14 cellular contexts compared by ENCODE assay signal in genomic region chr3:127043041-127043641, GRCh38.
DNase-seq lines count a peak whose midpoint lies in the region; ATAC-seq and TF ChIP-seq lines count a peak whose summit lies in the region.
"Had no signal": no experiment of that assay in that cellular context is flagged by ENCODE, and none has a peak within 500 bp of the region (broad histone marks: within the 10 kb centered on the region; RNA-seq: fewer than 3 reads in every experiment).

No MANE protein-coding gene starts in this region.

- H2BK12ac ChIP-seq in trophoblast cell (ENCODE audit: low read length), result no peak overlapping the region

- peaks cover 15% of the 10 kb centered on the region for H3K27me3 Mint-ChIP-seq in GM23338 (ENCODE audit: insufficient read depth, low read depth, poor library complexity)
- peaks cover 23% of the 10 kb centered on the region for H3K27me3 Mint-ChIP-seq in HFFc6 (ENCODE audit: insufficient read depth)
- H3K27me3 Mint-ChIP-seq: activated T-cell treated with anti-CD3 and anti-CD28 coated beads, Interleukin-2, amount 50 U/mL, for 24 hours had no signal

- CTCF ChIA-PET in SK-N-SH (lab: Yijun Ruan, JAX), result no interaction called here

- POLR2A ChIA-PET in SK-N-SH (lab: Yijun Ruan, JAX), result no interaction called here

- TF ChIP-seq EP300 in SK-N-SH (IDR thresholded peaks at IDR 0.05; ENCODE audit: borderline replicate concordance in 1 of 2, low read depth in 1 of 2, low read length in 1 of 2), result no peak

- H2BK120ac ChIP-seq in trophoblast cell (ENCODE audit: insufficient read depth, low read length, poor library complexity), result no peak overlapping the region

- DNase-seq in GM23338 (ENCODE audit: low spot score), result peak; percentile 54
- DNase-seq in SK-N-SH, result no peak
- peak; percentile 25 for DNase-seq in left ventricle myocardium superior
- DNase-seq in trophoblast cell, result peak in 1 of 2 donors; percentile 55
- no peak for DNase-seq in superior temporal gyrus (ENCODE audit: extremely low spot score)
- DNase-seq in HFFc6, result no peak
- DNase-seq: activated T-cell treated with anti-CD3 and anti-CD28 coated beads, Interleukin-2, amount 50 U/mL, for 24 hours; cortex of kidney; glutamatergic neuron; NCI-H2081 treated with DMSO at 0.1 percent for 48 hours; OCI-M1; stimulated activated naive CD8-positive, alpha-beta T cell treated with anti-CD3 and anti-CD28 coated beads, Interleukin-15, amount 100 ng/mL, for 72 hours had no signal

- H3K4me1 ChIP-seq in GM23338 (ENCODE audit: insufficient read depth), result no peaks in the 10 kb centered on the region; the same call in 1 of the 2 replicates
- H3K4me1 ChIP-seq in SK-N-SH (ENCODE audit: control insufficient read depth in 1 of 2, insufficient read depth in 2 of 2, low read depth in 1 of 2, low read length in 1 of 2), result peaks cover 0 to 3% of the 10 kb centered on the region in 2 experiments; a peak in 1 of 4 replicates
- peaks cover 13 to 14% of the 10 kb centered on the region in 2 experiments for H3K4me1 ChIP-seq in trophoblast cell (ENCODE audit: control insufficient read depth in 1 of 2, insufficient read depth in 2 of 2, low read length in 2 of 2)

- no peaks in the 10 kb centered on the region for H3F3A ChIP-seq in GM23338 (replicated peaks; ENCODE audit: low read depth)
- no peaks in the 10 kb centered on the region for H3F3A ChIP-seq in SK-N-SH (replicated peaks; ENCODE audit: insufficient read depth)

- no peak overlapping the region for H4K12ac ChIP-seq in trophoblast cell (ENCODE audit: low read depth, low read length)

- H3K27ac ChIP-seq in GM23338 (ENCODE audit: low read depth) (no peak overlapping the region), SK-N-SH (ENCODE audit: low read depth in 2 of 2, low read length in 1 of 2) (no peak overlapping the region), trophoblast cell (ENCODE audit: low read depth, low read length) (peak overlapping the region; percentile 14)

- peaks cover 2% of the 10 kb centered on the region for H3K79me1 ChIP-seq in trophoblast cell (ENCODE audit: low read length)

- TF ChIP-seq CTCF in GM23338 (conservative IDR thresholded peaks at IDR 0.05; ENCODE audit: low read depth in 2 of 2) (no peak), SK-N-SH (IDR thresholded peaks at IDR 0.05) (no peak), HFFc6 (IDR thresholded peaks at IDR 0.05) (no peak)

- H3K36me3 ChIP-seq in GM23338 (ENCODE audit: insufficient read depth), result no peaks in the 10 kb centered on the region
- no peaks in the 10 kb centered on the region for H3K36me3 ChIP-seq in SK-N-SH (replicated peaks in 1 of 2; ENCODE audit: control insufficient read depth in 1 of 2, insufficient read depth in 2 of 2, low read length in 1 of 2)
- H3K36me3 ChIP-seq in trophoblast cell (ENCODE audit: control insufficient read depth in 1 of 2, insufficient read depth in 2 of 2, low read length in 2 of 2), result no peaks in the 10 kb centered on the region

- H3K9me2 ChIP-seq in GM23338 (ENCODE audit: insufficient read depth), result no peaks in the 10 kb centered on the region; the same call in 1 of the 2 replicates
- H3K9me2 ChIP-seq in SK-N-SH, result no peaks in the 10 kb centered on the region

- H3K4me3 Mint-ChIP-seq in GM23338 (no peak overlapping the region), HFFc6 (no peak overlapping the region)
- H3K4me3 Mint-ChIP-seq: activated T-cell treated with anti-CD3 and anti-CD28 coated beads, Interleukin-2, amount 50 U/mL, for 24 hours; stimulated activated naive CD8-positive, alpha-beta T cell treated with anti-CD3 and anti-CD28 coated beads, Interleukin-15, amount 100 ng/mL, for 72 hours had no signal

- H4K91ac ChIP-seq in trophoblast cell (ENCODE audit: low read depth, low read length), result no peak overlapping the region

- TF ChIP-seq RAD21 in SK-N-SH (IDR thresholded peaks at IDR 0.05; ENCODE audit: low read length), result no peak

- H3K27me3 ChIP-seq in GM23338 (ENCODE audit: insufficient read depth) (no peaks in the 10 kb centered on the region), SK-N-SH (ENCODE audit: insufficient read depth) (no peaks in the 10 kb centered on the region), trophoblast cell (ENCODE audit: insufficient read depth, low read length) (no peaks in the 10 kb centered on the region)

- H3K9ac ChIP-seq in SK-N-SH, result no peak overlapping the region
- H3K9ac ChIP-seq in trophoblast cell (ENCODE audit: low read length), result no peak overlapping the region

- H3K36me3 Mint-ChIP-seq in GM23338 (ENCODE audit: low read depth) (peaks cover 4% of the 10 kb centered on the region; the same call in 2 of the 3 replicates), HFFc6 (ENCODE audit: low read depth) (no peaks in the 10 kb centered on the region; the same call in 1 of the 2 replicates)

- H3K23ac ChIP-seq in trophoblast cell (ENCODE audit: low read length), result no peak overlapping the region

- intact Hi-C loops in left ventricle myocardium superior (cut with micrococcal nuclease), result no loop called here

- no peak overlapping the region for H3K14ac ChIP-seq in trophoblast cell (ENCODE audit: low read length)

- H3K4me2 ChIP-seq in GM23338, result peak overlapping the region; percentile 46; the same call in 1 of the 2 replicates
- H3K4me2 ChIP-seq in SK-N-SH, result no peak overlapping the region
- no peak overlapping the region for H3K4me2 ChIP-seq in trophoblast cell (ENCODE audit: low read length)

- no peak overlapping the region for H2BK5ac ChIP-seq in trophoblast cell (ENCODE audit: low read depth, low read length, poor library complexity)

- peak; percentile 66 for ATAC-seq in GM23338
- ATAC-seq in left ventricle myocardium superior, result peak; percentile 17
- ATAC-seq in HG03045 (IDR thresholded peaks at IDR 0.05; ENCODE audit: unreplicated experiment), result no peak
- no peak for ATAC-seq in HG02759 (IDR thresholded peaks at IDR 0.05; ENCODE audit: unreplicated experiment)
- ATAC-seq: stimulated activated naive CD8-positive, alpha-beta T cell treated with anti-CD3 and anti-CD28 coated beads, Interleukin-15, amount 100 ng/mL, for 72 hours had no signal

- H2AK5ac ChIP-seq in trophoblast cell (ENCODE audit: low read length), result no peak overlapping the region

- WGBS in SK-N-SH (ENCODE audit: low lambda C conversion rate), result 94% methylated on average over 15 of the region's 17 CpGs
- no CpG with 5 or more reads among the region's 17 CpGs for WGBS in trophoblast cell (ENCODE audit: extremely low coverage, insufficient coverage, insufficient read length)

- H3K4me3 ChIP-seq in GM23338, result no peak overlapping the region
- H3K4me3 ChIP-seq in SK-N-SH (ENCODE audit: low read depth in 2 of 2, low read length in 1 of 2), result no peak overlapping the region
- H3K4me3 ChIP-seq in trophoblast cell (ENCODE audit: low read depth, low read length), result no peak overlapping the region

- H3K79me2 ChIP-seq in GM23338 (replicated peaks; ENCODE audit: insufficient read depth) (no peaks in the 10 kb centered on the region), SK-N-SH (ENCODE audit: insufficient read depth) (no peaks in the 10 kb centered on the region), trophoblast cell (ENCODE audit: control insufficient read depth, insufficient read depth, low read length, poor library complexity) (no peaks in the 10 kb centered on the region)

- no peak overlapping the region for H4K8ac ChIP-seq in trophoblast cell (ENCODE audit: low read depth, low read length)

- H3K9me3 ChIP-seq in SK-N-SH (no peaks in the 10 kb centered on the region), trophoblast cell (ENCODE audit: insufficient read depth, low read depth, low read length) (no peaks in the 10 kb centered on the region)

- H3K27ac Mint-ChIP-seq in GM23338 (peak overlapping the region; percentile 87), HFFc6 (no peak overlapping the region)
- H3K27ac Mint-ChIP-seq: activated T-cell treated with anti-CD3 and anti-CD28 coated beads, Interleukin-2, amount 50 U/mL, for 24 hours; stimulated activated naive CD8-positive, alpha-beta T cell treated with anti-CD3 and anti-CD28 coated beads, Interleukin-15, amount 100 ng/mL, for 72 hours had no signal

- no peak overlapping the region for H3K4ac ChIP-seq in trophoblast cell (ENCODE audit: low read depth, low read length)

- H3K4me1 Mint-ChIP-seq in GM23338 (peaks cover 26% of the 10 kb centered on the region), HFFc6 (ENCODE audit: low read depth) (no peaks in the 10 kb centered on the region; the same call in 1 of the 2 replicates)
- H3K4me1 Mint-ChIP-seq: stimulated activated naive CD8-positive, alpha-beta T cell treated with anti-CD3 and anti-CD28 coated beads, Interleukin-15, amount 100 ng/mL, for 72 hours had no signal

- H3K9me3 Mint-ChIP-seq in GM23338, result peaks cover 8% of the 10 kb centered on the region
- H3K9me3 Mint-ChIP-seq in HFFc6, result no peaks in the 10 kb centered on the region; the same call in 1 of the 2 replicates
- H3K9me3 Mint-ChIP-seq: activated T-cell treated with anti-CD3 and anti-CD28 coated beads, Interleukin-2, amount 50 U/mL, for 24 hours; stimulated activated naive CD8-positive, alpha-beta T cell treated with anti-CD3 and anti-CD28 coated beads, Interleukin-15, amount 100 ng/mL, for 72 hours had no signal

- no peaks in the 10 kb centered on the region for H4K20me1 ChIP-seq in GM23338 (replicated peaks; ENCODE audit: insufficient read depth)
- H4K20me1 ChIP-seq in SK-N-SH (ENCODE audit: insufficient read depth), result no peaks in the 10 kb centered on the region

- H3K18ac ChIP-seq in trophoblast cell (ENCODE audit: low read length), result no peak overlapping the region

- H2AFZ ChIP-seq in GM23338 (peak overlapping the region; percentile 67; the same call in 1 of the 2 replicates), SK-N-SH (ENCODE audit: low read depth) (no peak overlapping the region), trophoblast cell (ENCODE audit: insufficient read depth, low read length, poor library complexity) (no peak overlapping the region)

TF ChIP-seq in GM23338, 12 proteins besides CTCF, POLR2A, EP300 and RAD21 (continues in another document):
- no peak for TF ChIP-seq POLR2AphosphoS5 (IDR thresholded peaks at IDR 0.05; ENCODE audit: low read depth)
- no peak for TF ChIP-seq NANOG (IDR thresholded peaks at IDR 0.05; ENCODE audit: borderline replicate concordance)
- TF ChIP-seq EZH2 (IDR thresholded peaks at IDR 0.05; ENCODE audit: low read depth, unreplicated experiment), result no peak
- no peak for TF ChIP-seq CREB1 (CRISPR knock-in tag; IDR thresholded peaks at IDR 0.05; ENCODE audit: low read depth)
- TF ChIP-seq ZNF331 (CRISPR knock-in tag; IDR thresholded peaks at IDR 0.05; ENCODE audit: low read depth), result no peak
- no peak for TF ChIP-seq EZH2phosphoT487 (IDR thresholded peaks at IDR 0.05; ENCODE audit: unreplicated experiment)
- no peak for TF ChIP-seq ZNF114 (CRISPR knock-in tag; IDR thresholded peaks at IDR 0.05)

TF ChIP-seq in SK-N-SH, 30 proteins besides CTCF, POLR2A, EP300 and RAD21:
- TF ChIP-seq RCOR1 (IDR thresholded peaks at IDR 0.05; ENCODE audit: low read length), result no peak
- peak; percentile 14; the same call in 1 of the 2 replicates for TF ChIP-seq NFIC (IDR thresholded peaks at IDR 0.05; ENCODE audit: borderline replicate concordance)

Comparison
In these comparisons a context has a peak if more than half of its experiments do, and no peak if none do; other contexts are left out.
1. ATAC-seq: peak in GM23338 (single experiment) and left ventricle myocardium superior (single experiment); none in HG03045 (single experiment) and HG02759 (single experiment).
2. DNase-seq: peak in GM23338 (single experiment) and left ventricle myocardium superior (single experiment); none in SK-N-SH (single experiment), superior temporal gyrus (single experiment) and HFFc6 (single experiment).